38 cellular contexts compared by ENCODE assay signal in genomic region chr3:84141571-84141970, GRCh38.
"Had no signal": no experiment of that assay in that cellular context is flagged by ENCODE, and none has a peak within 500 bp of the region (broad histone marks: within the 10 kb centered on the region; RNA-seq: fewer than 3 reads in every experiment).

No MANE protein-coding gene starts in this region.

- DNase-seq: activated B cell treated with CpG ODN at 0.5 μM for 24 hours; activated CD4-positive, alpha-beta memory T cell treated with anti-CD3 and anti-CD28 coated beads for 36 hours; activated CD4-positive, alpha-beta T cell treated with anti-CD3 and anti-CD28 coated beads for 4 hours; activated CD4-positive, alpha-beta T cell treated with anti-CD3 and anti-CD28 coated beads, Interleukin-2, amount 10 ng/mL, durations not matched to agents 24 days and 14 days; activated CD4-positive, alpha-beta T cell treated with anti-CD3 and anti-CD28 coated beads, Interleukin-2, amount 50 U/mL, for 1 hour; activated CD4-positive, alpha-beta T cell treated with anti-CD3 and anti-CD28 coated beads, Interleukin-2, amount 50 U/mL, for 4 hours; activated CD4-positive, CD25-positive, alpha-beta regulatory T cell treated with anti-CD3 and anti-CD28 coated beads, Interleukin-2, amount 50 U/mL, for 72 hours; activated CD8-positive, alpha-beta memory T cell treated with anti-CD3 and anti-CD28 coated beads, Interleukin-2, amount 50 U/mL, for 4 hours; activated CD8-positive, alpha-beta T cell treated with anti-CD3 and anti-CD28 coated beads for 36 hours; activated effector memory CD4-positive, alpha-beta T cell treated with anti-CD3 and anti-CD28 coated beads, Interleukin-2, amount 50 U/mL, for 16 hours; activated gamma-delta T cell treated with Interleukin-2 at 50 U/mL for 16 hours; activated naive CD4-positive, alpha-beta T cell; activated naive CD4-positive, alpha-beta T cell treated with anti-CD3 and anti-CD28 coated beads for 36 hours; activated naive CD4-positive, alpha-beta T cell treated with anti-CD3 and anti-CD28 coated beads, Interleukin-2, amount 50 U/mL, for 16 hours; activated naive CD8-positive, alpha-beta T cell treated with anti-CD3 and anti-CD28 coated beads for 36 hours; activated T-cell treated with anti-CD3 and anti-CD28 coated beads for 4 hours; activated T-cell treated with anti-CD3 and anti-CD28 coated beads, Interleukin-2, amount 50 U/mL, for 1 hour; activated T-cell treated with anti-CD3 and anti-CD28 coated beads, Interleukin-2, amount 50 U/mL, for 4 hours; activated T-cell treated with anti-CD3 and anti-CD28 coated beads, Interleukin-2, amount 50 U/mL, for 72 hours; adrenal gland; amniotic stem cell; caudate nucleus; cerebellar nuclear complex; T-helper 1 cell; T-helper 2 cell; T-helper 9 cell had no signal

- H3K36me3 Mint-ChIP-seq: activated CD4-positive, alpha-beta memory T cell treated with anti-CD3 and anti-CD28 coated beads for 36 hours; activated naive CD8-positive, alpha-beta T cell treated with anti-CD3 and anti-CD28 coated beads for 36 hours; brain had no signal

- H3K4me1 Mint-ChIP-seq: activated B cell treated with CpG ODN at 0.5 μM for 24 hours; activated CD4-positive, alpha-beta T cell treated with anti-CD3 and anti-CD28 coated beads, Interleukin-2, amount 10 ng/mL, durations not matched to agents 24 days and 14 days; activated naive CD8-positive, alpha-beta T cell treated with anti-CD3 and anti-CD28 coated beads for 36 hours; activated T-helper 17 cell treated with anti-CD3 and anti-CD28 coated beads, Interleukin-2, amount 50 U/mL, for 72 hours; brain; central memory CD8-positive, alpha-beta T cell had no signal

- H3K4me3 ChIP-seq: adrenal gland, ascending aorta, cardiac muscle cell had no signal

- H3K27ac ChIP-seq: adrenal gland, ascending aorta, cardiac muscle cell, VCaP had no signal

- H3K4me3 Mint-ChIP-seq: activated B cell treated with CpG ODN at 0.5 μM for 24 hours; activated CD4-positive, alpha-beta memory T cell treated with anti-CD3 and anti-CD28 coated beads for 36 hours; activated CD4-positive, alpha-beta T cell treated with anti-CD3 and anti-CD28 coated beads, Interleukin-2, amount 10 ng/mL, durations not matched to agents 24 days and 14 days; activated CD8-positive, alpha-beta T cell treated with anti-CD3 and anti-CD28 coated beads for 36 hours; activated naive CD4-positive, alpha-beta T cell treated with anti-CD3 and anti-CD28 coated beads for 36 hours; activated naive CD8-positive, alpha-beta T cell treated with anti-CD3 and anti-CD28 coated beads for 36 hours; activated T-cell treated with anti-CD3 and anti-CD28 coated beads, Interleukin-2, amount 50 U/mL, for 4 hours; activated T-cell treated with anti-CD3 and anti-CD28 coated beads, Interleukin-2, amount 50 U/mL, for 72 hours; activated T-helper 1 cell treated with anti-CD3 and anti-CD28 coated beads, Interleukin-12 subunit alpha, Interleukin-12 subunit beta, Interleukin-2, Interleukin-4 antibody, amounts not matched to agents 30 ng/mL and 10 ng/mL and 1 ng/mL, durations not matched to agents 14 hours and 24 hours and 36 hours; activated T-helper 17 cell treated with anti-CD3 and anti-CD28 coated beads, Interleukin-2, amount 50 U/mL, for 72 hours; brain; central memory CD8-positive, alpha-beta T cell; T-helper 1 cell treated with Interleukin-12 subunit alpha and Interleukin-12 subunit beta and Interleukin-4 antibody, amounts not matched to agents 30 μg/mL and 1 μg/mL, for 36 hours; T-helper 2 cell treated with Interferon-gamma antibody and Interleukin-4, amounts not matched to agents 5 μg/mL and 100 μg/mL, for 36 hours had no signal

- H3K36me3 ChIP-seq: adrenal gland, ascending aorta, cardiac muscle cell had no signal

- H3K4me1 ChIP-seq: adrenal gland, ascending aorta had no signal

- H3K9me3 Mint-ChIP-seq: brain had no signal

- H3K27me3 ChIP-seq: adrenal gland, ascending aorta, cardiac muscle cell had no signal

- ATAC-seq: activated CD8-positive, alpha-beta T cell treated with anti-CD3 and anti-CD28 coated beads for 36 hours; activated naive CD4-positive, alpha-beta T cell treated with anti-CD3 and anti-CD28 coated beads, Interleukin-2, amount 50 U/mL, for 72 hours; activated T-cell treated with anti-CD3 and anti-CD28 coated beads, Interleukin-2, amount 50 U/mL, for 4 hours; activated T-cell treated with anti-CD3 and anti-CD28 coated beads, Interleukin-2, amount 50 U/mL, for 72 hours; activated T-helper 17 cell treated with anti-CD3 and anti-CD28 coated beads, Interleukin-2, amount 50 U/mL, for 72 hours had no signal

- H3K9me3 ChIP-seq: adrenal gland, ascending aorta had no signal

- FAIRE-seq: bronchial epithelial cell, TTC549 had no signal

- H3K27me3 Mint-ChIP-seq: activated B cell treated with CpG ODN at 0.5 μM for 24 hours; activated CD4-positive, alpha-beta memory T cell treated with anti-CD3 and anti-CD28 coated beads for 36 hours; activated CD4-positive, alpha-beta T cell treated with anti-CD3 and anti-CD28 coated beads, Interleukin-2, amount 10 ng/mL, durations not matched to agents 24 days and 14 days; activated CD8-positive, alpha-beta T cell treated with anti-CD3 and anti-CD28 coated beads for 36 hours; activated naive CD8-positive, alpha-beta T cell treated with anti-CD3 and anti-CD28 coated beads for 36 hours; activated T-helper 17 cell treated with anti-CD3 and anti-CD28 coated beads, Interleukin-2, amount 50 U/mL, for 72 hours; brain; central memory CD8-positive, alpha-beta T cell had no signal

- H3K27ac Mint-ChIP-seq: activated B cell treated with CpG ODN at 0.5 μM for 24 hours; activated CD4-positive, alpha-beta memory T cell treated with anti-CD3 and anti-CD28 coated beads for 36 hours; activated CD4-positive, alpha-beta T cell treated with anti-CD3 and anti-CD28 coated beads, Interleukin-2, amount 10 ng/mL, durations not matched to agents 24 days and 14 days; activated CD8-positive, alpha-beta T cell treated with anti-CD3 and anti-CD28 coated beads for 36 hours; activated naive CD4-positive, alpha-beta T cell treated with anti-CD3 and anti-CD28 coated beads for 36 hours; activated naive CD4-positive, alpha-beta T cell treated with anti-CD3 and anti-CD28 coated beads, Interleukin-2, amount 50 U/mL, for 72 hours; activated naive CD8-positive, alpha-beta T cell treated with anti-CD3 and anti-CD28 coated beads for 36 hours; activated T-cell treated with anti-CD3 and anti-CD28 coated beads, Interleukin-2, amount 50 U/mL, for 72 hours; activated T-helper 1 cell treated with anti-CD3 and anti-CD28 coated beads, Interleukin-12 subunit alpha, Interleukin-12 subunit beta, Interleukin-2, Interleukin-4 antibody, amounts not matched to agents 30 ng/mL and 10 ng/mL and 1 ng/mL, durations not matched to agents 14 hours and 24 hours and 36 hours; activated T-helper 17 cell treated with anti-CD3 and anti-CD28 coated beads, Interleukin-2, amount 50 U/mL, for 72 hours; brain; T-helper 1 cell treated with Interleukin-12 subunit alpha and Interleukin-12 subunit beta and Interleukin-4 antibody, amounts not matched to agents 30 μg/mL and 1 μg/mL, for 36 hours; T-helper 2 cell treated with Interferon-gamma antibody and Interleukin-4, amounts not matched to agents 5 μg/mL and 100 μg/mL, for 36 hours had no signal
